Comparison of ENCODE assay signal across 8 cellular contexts in genomic region chr9:35114921-35115341, GRCh38. TPM values are rescaled to one million over a fixed set of nuclear protein-coding genes. Genes with fewer than 3 reads are reported as not detected.
DNase-seq lines count a peak whose midpoint lies in the region; ATAC-seq and TF ChIP-seq lines count a peak whose summit lies in the region.

No MANE protein-coding gene starts in this region.

- no peak for TF ChIP-seq POLR2A in right lobe of liver (IDR thresholded peaks at IDR 0.05)

- peaks cover 0 to 39% (median 14%) of the 10 kb centered on the region in 4 donors for H3K4me1 ChIP-seq in right lobe of liver
- H3K4me1 ChIP-seq in subcutaneous abdominal adipose tissue (ENCODE audit: control insufficient read depth in 5 of 5, insufficient read depth in 5 of 5, low read length in 5 of 5): peaks cover 13 to 66% (median 59%) of the 10 kb centered on the region in 5 donors

- H3K4me3 ChIP-seq in AG09309 (ENCODE audit: control insufficient read depth, low read depth, low read length): peak overlapping the region; percentile 71
- peak overlapping the region; percentile 73 for H3K4me3 ChIP-seq in H7 (ENCODE audit: insufficient read depth, low read depth, low read length)
- peak overlapping the region; percentile 47 to 64 (median 60) for H3K4me3 ChIP-seq in right lobe of liver
- peak overlapping the region; percentile 83 to 96 (median 90) for H3K4me3 ChIP-seq in subcutaneous abdominal adipose tissue (ENCODE audit: low read depth in 1 of 5, low read length in 5 of 5)

- peak overlapping the region; percentile 68 to 87 (median 76) for H3K9ac ChIP-seq in subcutaneous abdominal adipose tissue (ENCODE audit: low read length in 5 of 5)

- no peak for DNase-seq in AG09309 (ENCODE audit: low read depth)
- DNase-seq in H7: no peak
- peak; percentile 46 for DNase-seq in SW480 (ENCODE audit: low spot score)
- peak; percentile 61 for DNase-seq in dermis blood vessel endothelial cell
- DNase-seq in right lobe of liver: peak; percentile 71 to 80 (median 74)

- ATAC-seq in right lobe of liver (peak in 1 of 4 donors; percentile 3), GM18907 (IDR thresholded peaks at IDR 0.05; ENCODE audit: unreplicated experiment) (no peak), HG03025 (IDR thresholded peaks at IDR 0.05; ENCODE audit: low FRiP score, unreplicated experiment) (no peak)

- H3K9me3 ChIP-seq in right lobe of liver: no peaks in the 10 kb centered on the region
- H3K9me3 ChIP-seq in subcutaneous abdominal adipose tissue (ENCODE audit: control insufficient read depth in 5 of 5, low read length in 5 of 5): no peaks in the 10 kb centered on the region

- H3K36me3 ChIP-seq in H7 (replicated peaks; ENCODE audit: control insufficient read depth, insufficient read depth, low read length): no peaks in the 10 kb centered on the region
- no peaks in the 10 kb centered on the region for H3K36me3 ChIP-seq in right lobe of liver
- no peaks in the 10 kb centered on the region for H3K36me3 ChIP-seq in subcutaneous abdominal adipose tissue (ENCODE audit: control insufficient read depth in 5 of 5, insufficient read depth in 5 of 5, low read length in 5 of 5)

- TF ChIP-seq CTCF in AG09309 (IDR thresholded peaks at IDR 0.05; ENCODE audit: control insufficient read depth, insufficient read depth, low read depth, low read length, missing control alignments) (no peak), right lobe of liver (IDR thresholded peaks at IDR 0.05) (no peak)

- 7% methylated on average over 6 of the region's 6 CpGs for WGBS in right lobe of liver (ENCODE audit: insufficient coverage, low coverage, low lambda C conversion rate, missing lambda C conversion rate)

- H3K27ac ChIP-seq in right lobe of liver: peak overlapping the region; percentile 56 to 85 (median 73)
- H3K27ac ChIP-seq in subcutaneous abdominal adipose tissue (ENCODE audit: low read depth, low read length): peak overlapping the region; percentile 81

- intact Hi-C loops in right lobe of liver (cut with DNase I): loop anchor here (5.0 to 10.0 kb wide), 2 partner anchors 142 to 150 kb away; no protein-coding TSS in a partner anchor

- no peaks in the 10 kb centered on the region for H3K27me3 ChIP-seq in H7 (ENCODE audit: control insufficient read depth, insufficient read depth, low read length)
- no peaks in the 10 kb centered on the region for H3K27me3 ChIP-seq in right lobe of liver
- H3K27me3 ChIP-seq in subcutaneous abdominal adipose tissue (ENCODE audit: control insufficient read depth in 5 of 5, insufficient read depth in 4 of 5, low read length in 5 of 5): no peaks in the 10 kb centered on the region

RNA-seq across cellular contexts. Expression of gene ATOSB, which starts 0.7 kb away (rescaled TPM):
- total RNA-seq in H7 (2014; rRNA removed; shearing (Covaris generic)): 9.4 and 13.9 TPM in 2 replicates
- 15.8 and 26.8 TPM in 2 replicates for total RNA-seq in dermis blood vessel endothelial cell
- total RNA-seq in right lobe of liver: 1 to 10 TPM; 3.7 to 6.9 (median 5.8) TPM

RNA-seq across cellular contexts. Expression of gene STOML2, which starts 12.0 kb away (rescaled TPM):
- 211 and 244 TPM in 2 replicates for total RNA-seq in H7 (2014; rRNA removed; shearing (Covaris generic))
- 202 and 215 TPM in 2 replicates for total RNA-seq in dermis blood vessel endothelial cell
- total RNA-seq in right lobe of liver: 100 to 1,000 TPM in 1 of 6 experiments, 10 to 100 TPM in 5; 59.8 to 102 (median 69.3) TPM

RNA-seq across cellular contexts. Expression of gene PIGO, which starts 18.5 kb away (rescaled TPM):
- total RNA-seq in H7 (2014; rRNA removed; shearing (Covaris generic)): 29.6 and 29.8 TPM in 2 replicates
- 11.9 and 18.0 TPM in 2 replicates for total RNA-seq in dermis blood vessel endothelial cell
- 10 to 100 TPM; 11.5 to 18.0 (median 15.6) TPM for total RNA-seq in right lobe of liver

RNA-seq across cellular contexts. Expression of gene FANCG, which starts 35.2 kb away (rescaled TPM):
- 87.1 and 89.6 TPM in 2 replicates for total RNA-seq in H7 (2014; rRNA removed; shearing (Covaris generic))
- total RNA-seq in dermis blood vessel endothelial cell: 15.3 and 28.6 TPM in 2 replicates
- total RNA-seq in right lobe of liver: 1 to 10 TPM; 2.9 to 7.1 (median 4.2) TPM

RNA-seq across cellular contexts. Expression of gene VCP, which starts 42.5 kb away (rescaled TPM):
- 509 and 709 TPM in 2 replicates for total RNA-seq in H7 (2014; rRNA removed; shearing (Covaris generic))
- total RNA-seq in dermis blood vessel endothelial cell (409 and 588 TPM in 2 replicates), right lobe of liver (100 to 1,000 TPM; 108 to 159 (median 138) TPM)

Comparison
In these comparisons a context has a peak if more than half of its experiments do, and no peak if none do; other contexts are left out.
1. DNase-seq: peak in SW480 (single experiment), dermis blood vessel endothelial cell (single experiment) and right lobe of liver (3 of 3); none in AG09309 (single experiment) and H7 (single experiment).
2. Peak in every context shown above with its lines, with median percentiles within 50 percentile points of each other: H3K4me3 ChIP-seq.